Comparison of ENCODE assay signal across 3 cellular contexts in genomic region chr4:151895671-151896070, GRCh38.
"Had no signal": no experiment of that assay in that cellular context is flagged by ENCODE, and none has a peak within 500 bp of the region (broad histone marks: within the 10 kb centered on the region; RNA-seq: fewer than 3 reads in every experiment).

No MANE protein-coding gene starts in this region.

- DNase-seq: GDM1, GF-D8 had no signal

- ATAC-seq: GM12878 had no signal

- H3K4me3 ChIP-seq: GM12878 had no signal
